Comparison of ENCODE assay signal across 9 cellular contexts in the genomic region with DNA sequence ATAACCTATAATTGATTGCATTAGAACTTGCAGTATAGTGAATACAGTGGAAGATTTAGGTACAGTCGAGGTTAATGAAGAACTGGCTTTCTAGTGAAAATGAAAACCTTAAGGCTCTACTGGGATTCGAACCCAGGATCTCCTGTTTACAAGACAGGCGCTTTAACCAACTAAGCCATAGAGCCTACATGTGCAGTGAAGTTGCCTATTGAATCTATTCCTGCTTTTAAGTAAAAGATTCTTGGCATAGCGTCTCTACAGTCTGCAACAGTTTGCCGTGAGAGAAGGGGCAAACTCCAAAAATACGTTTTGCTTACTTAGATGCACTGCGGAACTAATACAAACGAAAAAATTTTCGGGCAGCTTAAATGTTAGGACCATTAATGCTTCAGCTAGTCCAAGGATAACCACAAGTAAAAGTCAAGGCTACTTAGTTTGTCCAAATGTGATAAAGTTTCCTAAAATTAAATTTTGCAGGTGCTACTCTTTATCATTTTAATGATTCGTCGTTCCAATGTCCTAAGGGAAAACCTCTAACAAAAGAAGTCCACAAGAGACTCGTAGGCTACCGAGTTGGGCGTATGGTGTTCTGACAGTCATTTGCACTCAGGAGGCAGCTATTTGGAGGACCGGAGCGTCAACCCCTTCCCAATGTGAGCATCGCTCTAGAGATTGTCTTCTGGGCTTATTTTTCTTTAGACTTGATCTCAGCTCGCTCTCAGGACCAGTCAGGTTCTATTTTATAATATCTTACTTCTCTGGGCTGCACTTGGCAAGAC. TPM values are rescaled to one million over a fixed set of nuclear protein-coding genes. Genes with fewer than 3 reads are reported as not detected.
A peak's percentile ranks its signal among the peaks of the same experiment; 100 is the strongest.
DNase-seq lines count a peak whose midpoint lies in the region; ATAC-seq, FAIRE-seq and TF ChIP-seq lines count a peak whose summit lies in the region.
"Had no signal": no experiment of that assay in that cellular context is flagged by ENCODE, and none has a peak within 500 bp of the region (broad histone marks: within the 10 kb centered on the region; RNA-seq: fewer than 3 reads in every experiment).

No MANE protein-coding gene starts in this region.

- H4K20me1 ChIP-seq in keratinocyte (ENCODE audit: control insufficient read depth, extremely low read depth, insufficient read depth, low read length), result no peaks in the 10 kb centered on the region

- H3K4me2 ChIP-seq in keratinocyte (ENCODE audit: control insufficient read depth, extremely low read depth, insufficient read depth, low read depth, low read length), result peak overlapping the region; percentile 91

- H3K79me2 ChIP-seq in keratinocyte (ENCODE audit: control insufficient read depth, insufficient read depth, low read length), result no peaks in the 10 kb centered on the region

- no peaks in the 10 kb centered on the region for H3K9me3 ChIP-seq in keratinocyte (ENCODE audit: control insufficient read depth, low read depth, low read length)

- H3K9me3 Mint-ChIP-seq in activated naive CD8-positive, alpha-beta T cell treated with anti-CD3 and anti-CD28 coated beads for 36 hours, result no peaks in the 10 kb centered on the region
- peaks cover 0 to 8% (median 3%) of the 10 kb centered on the region in 6 donors for H3K9me3 Mint-ChIP-seq in immature natural killer cell

- peak; percentile 32 for DNase-seq in COR-L47 (lab: John Stamatoyannopoulos, UW)
- peak; percentile 88 for DNase-seq in NCI-H2227 (lab: John Stamatoyannopoulos, UW; ENCODE audit: unreplicated experiment)
- DNase-seq in activated naive CD8-positive, alpha-beta T cell treated with anti-CD3 and anti-CD28 coated beads for 36 hours, result peak; percentile 12
- peak; percentile 77 for DNase-seq in keratinocyte (ENCODE audit: low read depth, low spot score)
- DNase-seq in immature natural killer cell, result no peak

- H3K4me1 ChIP-seq in keratinocyte (ENCODE audit: control insufficient read depth, extremely low read depth, insufficient read depth, low read length), result no peaks in the 10 kb centered on the region

- peak overlapping the region; percentile 18 for H3K9ac ChIP-seq in keratinocyte (ENCODE audit: control insufficient read depth, extremely low read depth, insufficient read depth, low read length)

- H3K4me1 Mint-ChIP-seq in activated naive CD8-positive, alpha-beta T cell treated with anti-CD3 and anti-CD28 coated beads for 36 hours, result peaks cover 14% of the 10 kb centered on the region
- no peaks in the 10 kb centered on the region for H3K4me1 Mint-ChIP-seq in immature natural killer cell

- peaks cover 13% of the 10 kb centered on the region for H3K27me3 ChIP-seq in keratinocyte (ENCODE audit: control insufficient read depth, extremely low read depth, insufficient read depth, low read length)

- H2AFZ ChIP-seq in keratinocyte (ENCODE audit: control insufficient read depth, low read length), result peak overlapping the region; percentile 74

- dilution Hi-C loops in keratinocyte (cut with MboI; ENCODE audit: extremely low pct_ligation_motif_present, low sequenced_read_pairs), result no loop called here

- no peak overlapping the region for H3K27ac Mint-ChIP-seq in activated naive CD8-positive, alpha-beta T cell treated with anti-CD3 and anti-CD28 coated beads for 36 hours
- H3K27ac Mint-ChIP-seq in immature natural killer cell, result no peak overlapping the region

- no peaks in the 10 kb centered on the region for H3K36me3 Mint-ChIP-seq in activated naive CD8-positive, alpha-beta T cell treated with anti-CD3 and anti-CD28 coated beads for 36 hours
- H3K36me3 Mint-ChIP-seq in immature natural killer cell, result no peaks in the 10 kb centered on the region

- peaks cover 76% of the 10 kb centered on the region for H3K27me3 Mint-ChIP-seq in activated naive CD8-positive, alpha-beta T cell treated with anti-CD3 and anti-CD28 coated beads for 36 hours
- peaks cover 10 to 38% (median 11%) of the 10 kb centered on the region in 3 donors for H3K27me3 Mint-ChIP-seq in immature natural killer cell (ENCODE audit: low read depth in 3 of 3)

- H3K36me3 ChIP-seq in keratinocyte (ENCODE audit: control insufficient read depth in 2 of 2, extremely low read depth in 1 of 2, insufficient read depth in 2 of 2, low read length in 2 of 2), result no peaks in the 10 kb centered on the region

- ATAC-seq in GM21529 (IDR thresholded peaks at IDR 0.05; ENCODE audit: unreplicated experiment) (peak; percentile 65), HG02678 (IDR thresholded peaks at IDR 0.05; ENCODE audit: unreplicated experiment) (no peak), HG03442 (IDR thresholded peaks at IDR 0.05; ENCODE audit: unreplicated experiment) (no peak)

- H3K4me3 ChIP-seq in keratinocyte (ENCODE audit: control insufficient read depth in 2 of 3, extremely low read depth in 1 of 3, insufficient read depth in 2 of 3, low read depth in 1 of 3, low read length in 3 of 3), result peak overlapping the region; percentile 38 to 84 (median 80)

- TF ChIP-seq CTCF in keratinocyte (optimal IDR thresholded peaks at IDR 0.05 in 1 of 3, IDR thresholded peaks at IDR 0.05 in 1 of 3, conservative IDR thresholded peaks at IDR 0.05 in 1 of 3; ENCODE audit: extremely low read depth in 1 of 3, insufficient read depth in 2 of 3, low read length in 3 of 3), result no peak

- H3K27ac ChIP-seq in keratinocyte (ENCODE audit: control insufficient read depth, insufficient read depth, low read length), result no peak overlapping the region

- FAIRE-seq in keratinocyte (lab: Jason Lieb, UNC), result peak; percentile 81

- peak overlapping the region; percentile 73 for H3K4me3 Mint-ChIP-seq in activated naive CD8-positive, alpha-beta T cell treated with anti-CD3 and anti-CD28 coated beads for 36 hours
- H3K4me3 Mint-ChIP-seq in immature natural killer cell, result no peak overlapping the region

- H3K9me1 ChIP-seq in keratinocyte (ENCODE audit: control insufficient read depth, extremely low read depth, insufficient read depth, low read length), result no peaks in the 10 kb centered on the region

RNA-seq across cellular contexts. Expression of a gene that starts 31.3 kb away (rescaled TPM):
- total RNA-seq in activated naive CD8-positive, alpha-beta T cell treated with anti-CD3 and anti-CD28 coated beads for 36 hours, result 1 to 10 TPM; 1.3 to 1.6 TPM
- polyA plus RNA-seq in keratinocyte (1.2 to 2.1 TPM (median 1.8 TPM) in 3 replicates), immature natural killer cell (under 1 TPM in 1 of 3 donors, not detected in 2; 0.16 TPM)
- polyA plus RNA-seq in keratinocyte (2011; ENCODE audit: low read depth), result 0.47 TPM
- 0.22 and 0.75 TPM in 2 replicates for polyA plus RNA-seq in keratinocyte (2011; cell fraction: cytosol; rRNA removed)
- 4.3 and 4.6 TPM in 2 replicates for polyA plus RNA-seq in keratinocyte (2011; cell fraction: nucleus; rRNA removed)
- polyA plus RNA-seq in keratinocyte (2012; ENCODE audit: low replicate concordance), result 0.18 and 1.3 TPM in 2 replicates
- 0.85 to 6.2 TPM (median 2.4 TPM) in 3 replicates for polyA minus RNA-seq in keratinocyte
- polyA minus RNA-seq in keratinocyte (2011; cell fraction: cytosol; rRNA and poly(A)+ RNA removed), result not detected
- polyA minus RNA-seq in keratinocyte (2011; cell fraction: nucleus; rRNA and poly(A)+ RNA removed), result 3.8 and 9.9 TPM in 2 replicates

RNA-seq across cellular contexts. Expression of a gene that starts 41.0 kb away (rescaled TPM):
- total RNA-seq in activated naive CD8-positive, alpha-beta T cell treated with anti-CD3 and anti-CD28 coated beads for 36 hours, result not detected
- polyA plus RNA-seq in keratinocyte, result not detected in 3 replicates
- polyA plus RNA-seq in keratinocyte (2011; ENCODE audit: low read depth), result not detected
- not detected in 2 replicates for polyA plus RNA-seq in keratinocyte (2011; cell fraction: cytosol; rRNA removed)
- polyA plus RNA-seq in keratinocyte (2011; cell fraction: nucleus; rRNA removed), result not detected in 2 replicates
- not detected in 2 replicates for polyA plus RNA-seq in keratinocyte (2012; ENCODE audit: low replicate concordance)
- polyA minus RNA-seq in keratinocyte, result not detected in 3 replicates
- polyA minus RNA-seq in keratinocyte (2011; cell fraction: cytosol; rRNA and poly(A)+ RNA removed), result not detected
- not detected in 2 replicates for polyA minus RNA-seq in keratinocyte (2011; cell fraction: nucleus; rRNA and poly(A)+ RNA removed)
- not detected for polyA plus RNA-seq in immature natural killer cell
- total RNA-seq: skeletal muscle tissue had no signal

RNA-seq across cellular contexts. Expression of a gene that starts 51.1 kb away (rescaled TPM):
- total RNA-seq in activated naive CD8-positive, alpha-beta T cell treated with anti-CD3 and anti-CD28 coated beads for 36 hours, result not detected
- polyA plus RNA-seq in keratinocyte (not detected in 3 replicates), immature natural killer cell (not detected)
- polyA plus RNA-seq in keratinocyte (2011; ENCODE audit: low read depth), result not detected
- not detected in 2 replicates for polyA plus RNA-seq in keratinocyte (2011; cell fraction: cytosol; rRNA removed)
- not detected in 2 replicates for polyA plus RNA-seq in keratinocyte (2011; cell fraction: nucleus; rRNA removed)
- not detected in 2 replicates for polyA plus RNA-seq in keratinocyte (2012; ENCODE audit: low replicate concordance)
- not detected in 3 replicates for polyA minus RNA-seq in keratinocyte
- polyA minus RNA-seq in keratinocyte (2011; cell fraction: cytosol; rRNA and poly(A)+ RNA removed), result not detected
- not detected in 2 replicates for polyA minus RNA-seq in keratinocyte (2011; cell fraction: nucleus; rRNA and poly(A)+ RNA removed)
- total RNA-seq: skeletal muscle tissue had no signal

Comparison
In these comparisons a context has a peak if more than half of its experiments do, and no peak if none do; other contexts are left out.
1. DNase-seq: peak in COR-L47 (single experiment), NCI-H2227 (single experiment), activated naive CD8-positive, alpha-beta T cell treated with anti-CD3 and anti-CD28 coated beads for 36 hours (single experiment) and keratinocyte (single experiment); none in immature natural killer cell (0 of 3).